ENCODE assay signal across 24 cellular contexts in the genomic region with DNA sequence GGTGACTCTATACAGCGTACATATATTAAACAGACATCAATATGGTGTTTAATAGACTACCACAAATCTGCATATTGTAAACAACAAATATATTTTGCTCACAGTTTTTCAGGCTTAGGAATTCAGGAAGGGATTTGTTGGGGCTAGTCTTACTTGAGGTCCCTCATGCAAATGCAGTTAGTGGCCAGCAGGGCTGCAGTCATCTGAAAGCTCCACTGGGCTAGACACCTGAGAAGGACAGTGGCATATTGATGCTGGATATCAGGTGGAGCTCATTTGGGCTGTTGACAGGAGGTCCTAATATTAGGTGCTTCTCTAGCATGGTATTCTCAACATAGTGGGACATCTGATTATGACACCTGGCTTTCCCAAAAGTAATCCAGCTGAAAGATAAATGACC.
"Had no signal": no experiment of that assay in that cellular context is flagged by ENCODE, and none has a peak within 500 bp of the region (broad histone marks: within the 10 kb centered on the region; RNA-seq: fewer than 3 reads in every experiment).

No MANE protein-coding gene starts in this region.

- H3K27ac ChIP-seq: coronary artery, gastrocnemius medialis, heart left ventricle, neutrophil, pancreas, spleen, thoracic aorta had no signal

- H3K4me1 ChIP-seq: gastrocnemius medialis, heart left ventricle, pancreas, spleen had no signal

- H3K4me3 ChIP-seq: coronary artery, gastrocnemius medialis, heart left ventricle, pancreas, spleen, thoracic aorta had no signal

- DNase-seq: activated CD4-positive, alpha-beta T cell treated with anti-CD3 and anti-CD28 coated beads for 1 hour; activated CD8-positive, alpha-beta memory T cell treated with anti-CD3 and anti-CD28 coated beads for 24 hours; activated CD8-positive, alpha-beta memory T cell treated with anti-CD3 and anti-CD28 coated beads, Interleukin-2, amount 50 U/mL, for 48 hours; activated effector memory CD4-positive, alpha-beta T cell treated with Interleukin-2 at 50 U/mL for 16 hours; activated naive CD4-positive, alpha-beta T cell treated with anti-CD3 and anti-CD28 coated beads, Interleukin-2, amount 10 ng/mL, durations not matched to agents 7 days and 5 days; activated T-cell treated with anti-CD3 and anti-CD28 coated beads, Interleukin-2, amount 50 U/mL, for 48 hours; aorta; gastrocnemius medialis; heart left ventricle; immature natural killer cell; kidney glomerular epithelial cell; left ventricle myocardium superior; naive thymus-derived CD8-positive, alpha-beta T cell; pancreas; spleen; stimulated activated CD4-positive, alpha-beta T cell treated with anti-CD3 and anti-CD28 coated beads, Interleukin-4, amount 100 ng/mL, for 4 hours; stimulated activated naive B cell treated with anti-CD40 and anti-IgM and Interleukin-4, amounts not matched to agents 10 μg/mL and 1 μg/mL and 100 μg/mL, for 72 hours; T-helper 1 cell; T1000 had no signal

- ATAC-seq: esophagus mucosa; gastrocnemius medialis; heart left ventricle; left ventricle myocardium superior; naive thymus-derived CD8-positive, alpha-beta T cell; pancreas; stimulated activated naive B cell treated with anti-CD40 and anti-IgM and Interleukin-4, amounts not matched to agents 10 μg/mL and 1 μg/mL and 100 μg/mL, for 72 hours had no signal

- FAIRE-seq: endometrium, pancreas had no signal

- H3K27me3 ChIP-seq: gastrocnemius medialis, heart left ventricle, neutrophil, pancreas, spleen had no signal

- H3K36me3 ChIP-seq: gastrocnemius medialis, heart left ventricle, neutrophil, pancreas, spleen, thoracic aorta had no signal

- H3K9me3 ChIP-seq: gastrocnemius medialis, heart left ventricle, neutrophil, pancreas had no signal
